27 cellular contexts compared by ENCODE assay signal in genomic region chr9:120040896-120041295, GRCh38.
"Had no signal": no experiment of that assay in that cellular context is flagged by ENCODE, and none has a peak within 500 bp of the region (broad histone marks: within the 10 kb centered on the region; RNA-seq: fewer than 3 reads in every experiment).

No MANE protein-coding gene starts in this region.

- H3K9ac ChIP-seq: neural progenitor cell, parathyroid adenoma had no signal

- H3K27ac Mint-ChIP-seq: naive thymus-derived CD4-positive, alpha-beta T cell; nephron; neural progenitor cell; progenitor cell of endocrine pancreas; stimulated activated naive CD8-positive, alpha-beta T cell treated with anti-CD3 and anti-CD28 coated beads, Interleukin-15, amount 100 ng/mL, for 72 hours had no signal

- H3K4me3 Mint-ChIP-seq: naive thymus-derived CD4-positive, alpha-beta T cell; nephron; neural progenitor cell; stimulated activated naive CD8-positive, alpha-beta T cell treated with anti-CD3 and anti-CD28 coated beads, Interleukin-15, amount 100 ng/mL, for 72 hours had no signal

- DNase-seq: dorsolateral prefrontal cortex; effector CD4-positive, alpha-beta T cell; foreskin fibroblast; heart left ventricle; kidney; left lung; mesenchymal stem cell; midbrain; naive thymus-derived CD4-positive, alpha-beta T cell; right lobe of liver; small intestine; stimulated activated CD4-positive, alpha-beta T cell treated with anti-CD3 and anti-CD28 coated beads, Interleukin-15, amount 100 ng/mL, for 24 hours; stimulated activated CD4-positive, alpha-beta T cell treated with anti-CD3 and anti-CD28 coated beads, Interleukin-2, amount 100 ng/mL, for 48 hours; stimulated activated naive CD4-positive, alpha-beta T cell; stimulated activated naive CD8-positive, alpha-beta T cell treated with anti-CD3 and anti-CD28 coated beads, Interleukin-15, amount 100 ng/mL, for 72 hours; thyroid gland; trophoblast cell had no signal

- H3K27ac ChIP-seq: dorsolateral prefrontal cortex, epithelial cell of prostate, gastroesophageal sphincter, heart left ventricle, hepatocyte, left lung, neural progenitor cell, parathyroid adenoma, right lobe of liver, suprapubic skin, thyroid gland, vagina had no signal

- H3K4me3 ChIP-seq: dorsolateral prefrontal cortex, gastroesophageal sphincter, heart left ventricle, hepatocyte, left lung, neural progenitor cell, right lobe of liver, suprapubic skin, thyroid gland, vagina had no signal

- H3K27me3 Mint-ChIP-seq: stimulated activated naive CD8-positive, alpha-beta T cell treated with anti-CD3 and anti-CD28 coated beads, Interleukin-15, amount 100 ng/mL, for 72 hours had no signal

- H3K79me2 ChIP-seq: hepatocyte, parathyroid adenoma had no signal

- H3K36me3 ChIP-seq: gastroesophageal sphincter, heart left ventricle, left lung, neural progenitor cell, right lobe of liver, suprapubic skin, thyroid gland, vagina had no signal

- ATAC-seq: esophagus mucosa; gastroesophageal sphincter; heart left ventricle; left lung; naive thymus-derived CD4-positive, alpha-beta T cell; right lobe of liver; stimulated activated naive CD8-positive, alpha-beta T cell treated with anti-CD3 and anti-CD28 coated beads, Interleukin-15, amount 100 ng/mL, for 72 hours had no signal

- H3K9me3 Mint-ChIP-seq: nephron; neural progenitor cell; stimulated activated naive CD8-positive, alpha-beta T cell treated with anti-CD3 and anti-CD28 coated beads, Interleukin-15, amount 100 ng/mL, for 72 hours had no signal

- H3K4me1 ChIP-seq: gastroesophageal sphincter, heart left ventricle, left lung, parathyroid adenoma, right lobe of liver, suprapubic skin, thyroid gland, vagina had no signal

- H3K4me2 ChIP-seq: hepatocyte, neural progenitor cell had no signal

- FAIRE-seq: kidney, small intestine had no signal

- H2AFZ ChIP-seq: hepatocyte, neural progenitor cell, parathyroid adenoma had no signal

- H3K9me3 ChIP-seq: gastroesophageal sphincter, heart left ventricle, left lung, right lobe of liver, suprapubic skin, thyroid gland, vagina had no signal

- H3K4me1 Mint-ChIP-seq: nephron; stimulated activated naive CD8-positive, alpha-beta T cell treated with anti-CD3 and anti-CD28 coated beads, Interleukin-15, amount 100 ng/mL, for 72 hours had no signal

- H3K36me3 Mint-ChIP-seq: naive thymus-derived CD4-positive, alpha-beta T cell; neural progenitor cell had no signal

- H3K27me3 ChIP-seq: gastroesophageal sphincter, hepatocyte, left lung, neural progenitor cell, right lobe of liver, suprapubic skin, thyroid gland, vagina had no signal
